ENCODE assay signal across 18 cellular contexts in genomic region chr1:218363141-218363540, GRCh38. TPM values are rescaled to one million over a fixed set of nuclear protein-coding genes. Genes with fewer than 3 reads are reported as not detected.
"Had no signal": no experiment of that assay in that cellular context is flagged by ENCODE, and none has a peak within 500 bp of the region (broad histone marks: within the 10 kb centered on the region; RNA-seq: fewer than 3 reads in every experiment).

No MANE protein-coding gene starts in this region.

- H3K36me3 ChIP-seq: neutrophil, transverse colon, uterus had no signal

- H3K27ac ChIP-seq: hepatocyte, neutrophil, parathyroid adenoma had no signal

- H3K4me2 ChIP-seq: hepatocyte had no signal

- H2AFZ ChIP-seq: hepatocyte, parathyroid adenoma had no signal

- ATAC-seq: activated CD8-positive, alpha-beta T cell treated with anti-CD3 and anti-CD28 coated beads for 36 hours; natural killer cell; stimulated activated naive CD8-positive, alpha-beta T cell treated with anti-CD3 and anti-CD28 coated beads, Interleukin-15, Interleukin-2, amounts not matched to agents 100 U/mL and 50 U/mL, for 24 hours had no signal

- H3K4me3 ChIP-seq: hepatocyte, transverse colon, uterus had no signal

- H3K79me2 ChIP-seq: parathyroid adenoma had no signal

- H3K27me3 ChIP-seq: brain microvascular endothelial cell, hepatocyte, neutrophil, transverse colon, uterus had no signal

- H3K9me3 ChIP-seq: neutrophil, transverse colon, uterus had no signal

- H3K9ac ChIP-seq: parathyroid adenoma had no signal

- DNase-seq: activated CD4-positive, alpha-beta T cell treated with anti-CD3 and anti-CD28 coated beads, Interleukin-2, amount 10 ng/mL, durations not matched to agents 24 days and 14 days; activated CD8-positive, alpha-beta T cell treated with anti-CD3 and anti-CD28 coated beads for 36 hours; activated naive CD4-positive, alpha-beta T cell; activated naive CD8-positive, alpha-beta T cell treated with anti-CD3 and anti-CD28 coated beads, Interleukin-2, amount 10 ng/mL, durations not matched to agents 7 days and 5 days; activated T-cell treated with anti-CD3 and anti-CD28 coated beads, Interleukin-2, amount 50 U/mL, for 1 hour; amygdala; brain microvascular endothelial cell; effector CD4-positive, alpha-beta T cell; natural killer cell; retina; stimulated activated CD4-positive, alpha-beta T cell treated with anti-CD3 and anti-CD28 coated beads, Interleukin-2, amount 100 ng/mL, for 24 hours; stimulated activated naive CD8-positive, alpha-beta T cell treated with anti-CD3 and anti-CD28 coated beads, Interleukin-15, Interleukin-2, amounts not matched to agents 100 U/mL and 50 U/mL, for 24 hours; transverse colon; uterus had no signal

- H3K4me1 ChIP-seq: parathyroid adenoma, uterus had no signal

RNA-seq across cellular contexts. Expression of gene TGFB2, which starts 18.0 kb away (rescaled TPM):
- total RNA-seq: activated CD4-positive, alpha-beta T cell treated with anti-CD3 and anti-CD28 coated beads, Interleukin-2, amount 10 ng/mL, durations not matched to agents 24 days and 14 days; activated CD8-positive, alpha-beta T cell treated with anti-CD3 and anti-CD28 coated beads for 36 hours; activated naive CD8-positive, alpha-beta T cell treated with anti-CD3 and anti-CD28 coated beads, Interleukin-2, amount 10 ng/mL, durations not matched to agents 7 days and 5 days; activated T-helper 17 cell treated with anti-CD3 and anti-CD28 coated beads, Interleukin-2, amount 50 U/mL, for 72 hours had no signal
